1 cellular context compared by ENCODE assay signal in genomic region chr9:133726401-133727276, GRCh38.
TF ChIP-seq lines count a peak whose summit lies in the region.

No MANE protein-coding gene starts in this region.

TF ChIP-seq in HepG2, 621 proteins besides CTCF, POLR2A, EP300 and RAD21 (continued from another document):
- TF ChIP-seq DPF2 (CRISPR knock-in tag; IDR thresholded peaks at IDR 0.05; ENCODE audit: borderline replicate concordance, low read depth), result no peak
